Comparison of ENCODE assay signal across 26 cellular contexts in the genomic region with DNA sequence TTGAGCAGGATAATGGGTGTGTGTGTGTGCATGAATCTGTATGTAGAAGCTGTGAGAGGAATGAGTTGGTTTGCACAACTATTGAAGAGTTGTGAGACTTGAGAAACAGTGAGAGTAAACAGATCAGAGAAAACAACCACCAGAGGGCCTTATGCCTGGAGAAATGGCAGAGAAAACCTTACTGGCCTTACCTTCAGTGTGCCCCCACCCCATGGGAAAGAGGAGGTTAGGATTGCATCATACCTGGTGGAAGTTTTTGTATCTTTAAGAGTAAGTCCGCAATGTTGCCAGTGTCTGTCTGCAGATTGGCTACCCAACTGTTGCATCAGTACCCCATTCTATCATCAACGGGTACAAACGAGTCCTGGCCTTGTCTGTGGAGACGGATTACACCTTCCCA.
DNase-seq lines count a peak whose midpoint lies in the region; ATAC-seq, FAIRE-seq and TF ChIP-seq lines count a peak whose summit lies in the region.
"Had no signal": no experiment of that assay in that cellular context is flagged by ENCODE, and none has a peak within 500 bp of the region (broad histone marks: within the 10 kb centered on the region; RNA-seq: fewer than 3 reads in every experiment).

No MANE protein-coding gene starts in this region.

- H3K79me2 ChIP-seq in H1 (ENCODE audit: control insufficient read depth in 1 of 2, insufficient read depth in 2 of 2, low read length in 2 of 2) = no peaks in the 10 kb centered on the region

- H3K18ac ChIP-seq in H1 (ENCODE audit: extremely low read depth, low read length) = no peak overlapping the region

- TF ChIP-seq CTCF in NB4 (IDR thresholded peaks at IDR 0.05; ENCODE audit: low read depth, low read length) (no peak), H1 (IDR thresholded peaks at IDR 0.05; ENCODE audit: control extremely low read depth in 1 of 3, insufficient read depth in 1 of 3, low read depth in 1 of 3, low read length in 3 of 3) (peak in 2 of 3 experiments; percentile 37 to 69; a peak in 3 of 4 replicates)

- peaks cover 0 to 3% (median 1%) of the 10 kb centered on the region in 4 experiments; a peak in 1 of 7 replicates for H3K4me1 ChIP-seq in H1 (replicated peaks in 1 of 4; ENCODE audit: control insufficient read depth in 3 of 4, insufficient read depth in 4 of 4, low read length in 3 of 4)
- H3K4me1 ChIP-seq: BLaER1 treated with 17β-estradiol and CSF1 and Interleukin-3, amounts not matched to agents 10 nM and 100 nM; sigmoid colon had no signal

- H3K27ac ChIP-seq in H1 (ENCODE audit: low read depth, low read length) (no peak overlapping the region), caudate nucleus (ENCODE audit: low read depth, low read length) (no peak overlapping the region)
- H3K27ac ChIP-seq: BLaER1 treated with 17β-estradiol and CSF1 and Interleukin-3, amounts not matched to agents 10 nM and 100 nM; neutrophil; sigmoid colon had no signal

- H4K8ac ChIP-seq in H1 (ENCODE audit: extremely low read depth, insufficient read depth, low read length) = no peak overlapping the region

- H3K9me3 ChIP-seq in H1 (ENCODE audit: insufficient read depth in 2 of 2, low read depth in 1 of 2, low read length in 1 of 2) = no peaks in the 10 kb centered on the region
- H3K9me3 ChIP-seq: neutrophil, sigmoid colon had no signal

- H3K56ac ChIP-seq in H1 (replicated peaks; ENCODE audit: insufficient read length, low read depth, low read length) = no peak overlapping the region

- H4K5ac ChIP-seq in H1 (ENCODE audit: insufficient read length, low read depth, low read length) = no peak overlapping the region

- DNase-seq in H4 (ENCODE audit: low spot score) (peak; percentile 8), NB4 (ENCODE audit: low read depth) (peak; percentile 7), H1 (ENCODE audit: low read depth in 1 of 2, low spot score in 2 of 2) (peak; percentile 19 to 64), islet precursor cell (peak; percentile 58), RKO (ENCODE audit: low spot score) (no peak), caudate nucleus (lab: John Stamatoyannopoulos, UW) (no peak), LoVo (ENCODE audit: low spot score) (no peak)
- DNase-seq: activated CD4-positive, alpha-beta T cell treated with anti-CD3 and anti-CD28 coated beads for 4 hours; activated effector memory CD4-positive, alpha-beta T cell treated with Interleukin-2 at 50 U/mL for 16 hours; activated T-cell treated with anti-CD3 and anti-CD28 coated beads for 4 hours; aorta; COR-L47; GDM1; NCI-H1105; NCI-H1930; NCI-H524 treated with DMSO at 0.1 percent for 48 hours; RPMI8226; sigmoid colon; stimulated activated CD4-positive, alpha-beta T cell treated with anti-CD3 and anti-CD28 coated beads, Interleukin-4, amount 100 ng/mL, for 4 hours; T-helper 2 cell had no signal

- peak; percentile 85 for FAIRE-seq in H1 (lab: Jason Lieb, UNC)

- H3K23me2 ChIP-seq in H1 (ENCODE audit: low read depth, low read length) = no peaks in the 10 kb centered on the region

- CTCF ChIA-PET in H1 (lab: Charles Lee; ENCODE audit: partially characterized antibody) = interaction anchor here (1.0 to 1.8 kb wide), 5 partner anchors 8 to 315 kb away, joined by 3 to 5 read pairs (median 3); no protein-coding TSS in a partner anchor

- H3K9ac ChIP-seq in H1 (replicated peaks in 1 of 4; ENCODE audit: extremely low read depth in 1 of 4, low read depth in 3 of 4, low read length in 3 of 4) = peak overlapping the region in 1 of 4 experiments; percentile 45; a peak in 1 of 7 replicates
- H3K9ac ChIP-seq: BLaER1 treated with 17β-estradiol and CSF1 and Interleukin-3, amounts not matched to agents 10 nM and 100 nM had no signal

- whole genome bisulfite sequencing in H1 (ENCODE audit: extremely low coverage in 1 of 2, insufficient coverage in 1 of 2, insufficient read length in 1 of 2, insufficient replicate concordance in 2 of 2, low coverage in 1 of 2, low lambda C conversion rate in 2 of 2, missing lambda C conversion rate in 1 of 2), 2 experiments = 86% methylated on average over 4 of the region's 4 CpGs; no CpG with 5 or more reads in 1 of the 2 experiments

- H3K14ac ChIP-seq in H1 (ENCODE audit: insufficient read length) = no peak overlapping the region

- H3K4me3 ChIP-seq in NB4 (ENCODE audit: low read depth, low read length) (no peak overlapping the region), H1 (ENCODE audit: extremely low read depth in 1 of 4, insufficient read depth in 2 of 4, low read depth in 3 of 4, low read length in 4 of 4) (no peak overlapping the region)
- H3K4me3 ChIP-seq: BLaER1 treated with 17β-estradiol and CSF1 and Interleukin-3, amounts not matched to agents 10 nM and 100 nM; sigmoid colon had no signal

- no peak overlapping the region for H2BK120ac ChIP-seq in H1 (replicated peaks; ENCODE audit: low read depth, low read length)

- no peak for ATAC-seq in HG03378 (IDR thresholded peaks at IDR 0.05; ENCODE audit: unreplicated experiment)
- ATAC-seq: HCT116; SK-N-SH treated with all-trans-retinoic acid at 6 μM for 48 hours; stimulated activated memory B cell treated with anti-CD40 and anti-IgM and Interleukin-4, amounts not matched to agents 10 μg/mL and 1 μg/mL and 100 μg/mL, for 72 hours had no signal

- no peak overlapping the region for H2BK5ac ChIP-seq in H1 (ENCODE audit: low read depth, low read length)

- no peak overlapping the region for H2AFZ ChIP-seq in H1 (ENCODE audit: low read length)

- no peak overlapping the region for H2AK5ac ChIP-seq in H1 (ENCODE audit: low read depth, low read length)

- H3K4ac ChIP-seq in H1 (replicated peaks; ENCODE audit: insufficient read length, low read depth, low read length) = no peak overlapping the region

- H3K36me3 ChIP-seq in H1 (ENCODE audit: control insufficient read depth in 2 of 4, insufficient read depth in 4 of 4, low read length in 3 of 4) = no peaks in the 10 kb centered on the region
- H3K36me3 ChIP-seq: BLaER1 treated with 17β-estradiol and CSF1 and Interleukin-3, amounts not matched to agents 10 nM and 100 nM; neutrophil; sigmoid colon had no signal

- no peak overlapping the region for H2BK15ac ChIP-seq in H1 (ENCODE audit: low read length)

- H4K91ac ChIP-seq in H1 (replicated peaks; ENCODE audit: insufficient read length, low read length) = no peak overlapping the region

- no peak overlapping the region for H3K4me2 ChIP-seq in H1 (ENCODE audit: insufficient read depth in 1 of 2, low read depth in 2 of 2, low read length in 2 of 2)
- H3K4me2 ChIP-seq: BLaER1 treated with 17β-estradiol and CSF1 and Interleukin-3, amounts not matched to agents 10 nM and 100 nM had no signal

- POLR2A ChIA-PET in H1 (lab: Charles Lee; ENCODE audit: partially characterized antibody) = interaction anchor here (0.6 to 1.4 kb wide), 2 partner anchors 48 to 70 kb away, joined by 3 read pairs; no protein-coding TSS in a partner anchor

- peak; percentile 70 to 76 for TF ChIP-seq RAD21 in H1 (IDR thresholded peaks at IDR 0.05 in 1 of 2, conservative IDR thresholded peaks at IDR 0.05 in 1 of 2; ENCODE audit: low read depth in 2 of 2, low read length in 2 of 2)

- no peak for TF ChIP-seq EP300 in H1 (IDR thresholded peaks at IDR 0.05; ENCODE audit: borderline replicate concordance in 1 of 2, low read depth in 2 of 2, low read length in 2 of 2)

- no peaks in the 10 kb centered on the region for H4K20me1 ChIP-seq in H1 (replicated peaks in 1 of 2; ENCODE audit: control insufficient read depth in 1 of 2, insufficient read depth in 2 of 2, low read length in 2 of 2)
- H4K20me1 ChIP-seq: BLaER1 treated with 17β-estradiol and CSF1 and Interleukin-3, amounts not matched to agents 10 nM and 100 nM had no signal

- 0 out of 2 replicates have a peak overlapping the region, but pooled peaks have one; percentile 53 for H2BK12ac ChIP-seq in H1 (ENCODE audit: low read depth, low read length)

- H2BK20ac ChIP-seq in H1 (ENCODE audit: low read length) = no peak overlapping the region

- H3K23ac ChIP-seq in H1 (ENCODE audit: insufficient read length) = no peak overlapping the region

- TF ChIP-seq POLR2A in NB4 (IDR thresholded peaks at IDR 0.05; ENCODE audit: extremely low read depth, insufficient read length) = no peak
- no peak for TF ChIP-seq POLR2A in H1 (IDR thresholded peaks at IDR 0.05; ENCODE audit: control extremely low read depth in 1 of 2, low read depth in 2 of 2, low read length in 2 of 2)

- no peaks in the 10 kb centered on the region for H3K27me3 ChIP-seq in H1 (replicated peaks in 1 of 4; ENCODE audit: control insufficient read depth in 3 of 4, extremely low read depth in 1 of 4, insufficient read depth in 3 of 4, low read length in 3 of 4)
- H3K27me3 ChIP-seq: BLaER1 treated with 17β-estradiol and CSF1 and Interleukin-3, amounts not matched to agents 10 nM and 100 nM; neutrophil; sigmoid colon had no signal

- no peaks in the 10 kb centered on the region for H3K79me1 ChIP-seq in H1 (ENCODE audit: low read depth, low read length)

TF ChIP-seq in H1, 55 proteins besides CTCF, POLR2A, EP300 and RAD21 (continues in another document):
- no peak for TF ChIP-seq HDAC6 (IDR thresholded peaks at IDR 0.05; ENCODE audit: low read depth, low read length)
- TF ChIP-seq, protein P1, sequence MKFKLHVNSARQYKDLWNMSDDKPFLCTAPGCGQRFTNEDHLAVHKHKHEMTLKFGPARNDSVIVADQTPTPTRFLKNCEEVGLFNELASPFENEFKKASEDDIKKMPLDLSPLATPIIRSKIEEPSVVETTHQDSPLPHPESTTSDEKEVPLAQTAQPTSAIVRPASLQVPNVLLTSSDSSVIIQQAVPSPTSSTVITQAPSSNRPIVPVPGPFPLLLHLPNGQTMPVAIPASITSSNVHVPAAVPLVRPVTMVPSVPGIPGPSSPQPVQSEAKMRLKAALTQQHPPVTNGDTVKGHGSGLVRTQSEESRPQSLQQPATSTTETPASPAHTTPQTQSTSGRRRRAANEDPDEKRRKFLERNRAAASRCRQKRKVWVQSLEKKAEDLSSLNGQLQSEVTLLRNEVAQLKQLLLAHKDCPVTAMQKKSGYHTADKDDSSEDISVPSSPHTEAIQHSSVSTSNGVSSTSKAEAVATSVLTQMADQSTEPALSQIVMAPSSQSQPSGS (IDR thresholded peaks at IDR 0.05; ENCODE audit: low read length) = no peak
- no peak for TF ChIP-seq KDM5A (IDR thresholded peaks at IDR 0.05; ENCODE audit: low read length)
- TF ChIP-seq POU5F1 (IDR thresholded peaks at IDR 0.05; ENCODE audit: low read depth, low read length) = no peak
- TF ChIP-seq, protein P2, sequence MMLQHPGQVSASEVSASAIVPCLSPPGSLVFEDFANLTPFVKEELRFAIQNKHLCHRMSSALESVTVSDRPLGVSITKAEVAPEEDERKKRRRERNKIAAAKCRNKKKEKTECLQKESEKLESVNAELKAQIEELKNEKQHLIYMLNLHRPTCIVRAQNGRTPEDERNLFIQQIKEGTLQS (IDR thresholded peaks at IDR 0.05; ENCODE audit: insufficient read depth, low read depth, low read length) = peak; percentile 78
- no peak for TF ChIP-seq ZNF274 (IDR thresholded peaks at IDR 0.05; ENCODE audit: borderline replicate concordance, extremely low read depth, low read length)
- TF ChIP-seq SIN3A (conservative IDR thresholded peaks at IDR 0.05 in 1 of 2, IDR thresholded peaks at IDR 0.05 in 1 of 2; ENCODE audit: low read depth in 1 of 2, low read length in 2 of 2) = no peak
- TF ChIP-seq RNF2 (IDR thresholded peaks at IDR 0.05; ENCODE audit: borderline replicate concordance, low read depth, low read length, missing control alignments, poor library complexity, severe bottlenecking) = no peak
- TF ChIP-seq MAFK (IDR thresholded peaks at IDR 0.05; ENCODE audit: low read depth, low read length) = no peak

Comparison
In these comparisons a context has a peak if more than half of its experiments do, and no peak if none do; other contexts are left out.
1. DNase-seq: peak in H4 (single experiment), NB4 (single experiment), H1 (2 of 2) and islet precursor cell (single experiment); none in RKO (single experiment), caudate nucleus (0 of 61) and LoVo (single experiment).